In the genomic region with DNA sequence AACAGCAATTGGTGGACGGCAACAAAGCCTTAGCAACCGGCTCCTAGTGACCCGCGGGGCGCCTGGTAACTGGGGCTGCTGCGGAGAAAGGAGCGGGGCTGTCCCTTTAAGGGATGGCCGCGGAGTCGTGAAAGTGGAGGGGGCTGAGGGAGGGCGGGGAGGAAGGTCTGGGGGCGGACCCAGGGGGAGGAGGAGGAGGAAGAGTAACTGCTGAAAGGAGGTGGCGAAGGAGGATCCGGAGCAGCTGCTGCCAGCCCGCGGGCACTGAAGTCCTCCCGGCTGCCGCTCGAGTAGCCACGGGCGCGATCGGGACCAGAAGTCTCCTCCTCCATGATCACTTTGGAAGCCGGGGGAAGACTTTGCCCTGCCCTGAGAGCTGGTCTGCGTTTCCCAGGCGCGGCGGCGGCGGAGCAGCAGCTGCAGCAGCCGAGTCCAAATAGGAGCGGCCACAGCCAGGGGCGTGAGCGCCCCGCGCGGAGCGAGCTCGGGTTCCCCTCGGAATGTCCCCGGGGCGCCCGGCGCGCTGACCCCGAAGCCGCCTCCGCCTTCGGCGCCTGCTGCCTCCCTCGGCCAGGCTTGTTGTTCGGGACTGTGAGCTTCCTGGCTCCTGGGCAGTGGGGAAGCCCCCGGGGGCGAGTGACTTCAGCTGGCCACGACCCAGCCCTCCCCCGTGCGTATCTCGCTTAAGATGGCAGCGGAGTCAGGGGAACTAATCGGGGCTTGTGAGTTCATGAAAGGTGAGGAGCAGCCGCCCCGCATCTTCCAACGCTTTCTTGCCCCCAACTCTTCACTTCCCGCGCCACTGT, we compare ENCODE assay signal across 1 cellular context.
TF ChIP-seq lines count a peak whose summit lies in the region.

A gene with protein sequence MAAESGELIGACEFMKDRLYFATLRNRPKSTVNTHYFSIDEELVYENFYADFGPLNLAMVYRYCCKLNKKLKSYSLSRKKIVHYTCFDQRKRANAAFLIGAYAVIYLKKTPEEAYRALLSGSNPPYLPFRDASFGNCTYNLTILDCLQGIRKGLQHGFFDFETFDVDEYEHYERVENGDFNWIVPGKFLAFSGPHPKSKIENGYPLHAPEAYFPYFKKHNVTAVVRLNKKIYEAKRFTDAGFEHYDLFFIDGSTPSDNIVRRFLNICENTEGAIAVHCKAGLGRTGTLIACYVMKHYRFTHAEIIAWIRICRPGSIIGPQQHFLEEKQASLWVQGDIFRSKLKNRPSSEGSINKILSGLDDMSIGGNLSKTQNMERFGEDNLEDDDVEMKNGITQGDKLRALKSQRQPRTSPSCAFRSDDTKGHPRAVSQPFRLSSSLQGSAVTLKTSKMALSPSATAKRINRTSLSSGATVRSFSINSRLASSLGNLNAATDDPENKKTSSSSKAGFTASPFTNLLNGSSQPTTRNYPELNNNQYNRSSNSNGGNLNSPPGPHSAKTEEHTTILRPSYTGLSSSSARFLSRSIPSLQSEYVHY (plus strand): TSS at position 240 of the 806 bp plus-strand sequence. CDS start 449 bp downstream, at position 689.

TF ChIP-seq in HCT116, 20 proteins besides CTCF, POLR2A, EP300 and RAD21 (continued from another document):
- TF ChIP-seq, protein P1, sequence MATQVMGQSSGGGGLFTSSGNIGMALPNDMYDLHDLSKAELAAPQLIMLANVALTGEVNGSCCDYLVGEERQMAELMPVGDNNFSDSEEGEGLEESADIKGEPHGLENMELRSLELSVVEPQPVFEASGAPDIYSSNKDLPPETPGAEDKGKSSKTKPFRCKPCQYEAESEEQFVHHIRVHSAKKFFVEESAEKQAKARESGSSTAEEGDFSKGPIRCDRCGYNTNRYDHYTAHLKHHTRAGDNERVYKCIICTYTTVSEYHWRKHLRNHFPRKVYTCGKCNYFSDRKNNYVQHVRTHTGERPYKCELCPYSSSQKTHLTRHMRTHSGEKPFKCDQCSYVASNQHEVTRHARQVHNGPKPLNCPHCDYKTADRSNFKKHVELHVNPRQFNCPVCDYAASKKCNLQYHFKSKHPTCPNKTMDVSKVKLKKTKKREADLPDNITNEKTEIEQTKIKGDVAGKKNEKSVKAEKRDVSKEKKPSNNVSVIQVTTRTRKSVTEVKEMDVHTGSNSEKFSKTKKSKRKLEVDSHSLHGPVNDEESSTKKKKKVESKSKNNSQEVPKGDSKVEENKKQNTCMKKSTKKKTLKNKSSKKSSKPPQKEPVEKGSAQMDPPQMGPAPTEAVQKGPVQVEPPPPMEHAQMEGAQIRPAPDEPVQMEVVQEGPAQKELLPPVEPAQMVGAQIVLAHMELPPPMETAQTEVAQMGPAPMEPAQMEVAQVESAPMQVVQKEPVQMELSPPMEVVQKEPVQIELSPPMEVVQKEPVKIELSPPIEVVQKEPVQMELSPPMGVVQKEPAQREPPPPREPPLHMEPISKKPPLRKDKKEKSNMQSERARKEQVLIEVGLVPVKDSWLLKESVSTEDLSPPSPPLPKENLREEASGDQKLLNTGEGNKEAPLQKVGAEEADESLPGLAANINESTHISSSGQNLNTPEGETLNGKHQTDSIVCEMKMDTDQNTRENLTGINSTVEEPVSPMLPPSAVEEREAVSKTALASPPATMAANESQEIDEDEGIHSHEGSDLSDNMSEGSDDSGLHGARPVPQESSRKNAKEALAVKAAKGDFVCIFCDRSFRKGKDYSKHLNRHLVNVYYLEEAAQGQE (IDR thresholded peaks at IDR 0.05; ENCODE audit: low read depth), result no peak
- peak; percentile 86 for TF ChIP-seq YY1 (IDR thresholded peaks at IDR 0.05; ENCODE audit: extremely low read depth, insufficient replicate concordance, low read depth, low read length)
- TF ChIP-seq FOSL1 (IDR thresholded peaks at IDR 0.05; ENCODE audit: low read depth), result no peak
- peak; percentile 69 for TF ChIP-seq SRF (IDR thresholded peaks at IDR 0.05; ENCODE audit: low read depth)
- peak; percentile 90 for TF ChIP-seq POLR2AphosphoS5 (IDR thresholded peaks at IDR 0.05; ENCODE audit: low read depth, low read length)
- TF ChIP-seq EZH2 (IDR thresholded peaks at IDR 0.05), result no peak
- peak; percentile 63 for TF ChIP-seq SIN3A (IDR thresholded peaks at IDR 0.05; ENCODE audit: low read depth)
- TF ChIP-seq EZH2phosphoT487 (IDR thresholded peaks at IDR 0.05; ENCODE audit: borderline replicate concordance), result no peak
